Comparison of ENCODE assay signal across 8 cellular contexts in the genomic region with DNA sequence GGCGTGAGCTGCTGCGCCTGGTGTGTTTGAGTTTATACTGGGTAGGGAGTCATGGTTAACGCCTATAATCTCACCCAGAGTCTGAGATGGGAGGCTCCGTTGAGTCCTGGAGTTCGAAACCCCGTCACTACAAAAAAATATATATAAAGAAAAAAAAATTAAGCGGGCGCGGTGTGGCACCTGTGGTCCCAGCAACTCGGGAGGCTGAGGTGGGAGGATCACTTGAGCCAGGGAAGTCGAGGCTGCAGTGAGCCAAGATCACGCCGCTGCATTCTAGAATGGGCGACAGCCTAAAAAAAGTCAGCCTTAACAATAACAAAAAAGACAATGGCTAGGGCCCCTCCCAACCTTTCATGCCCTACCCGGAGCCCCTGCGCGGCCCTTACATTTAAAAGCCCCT. TPM values are rescaled to one million over a fixed set of nuclear protein-coding genes. Genes with fewer than 3 reads are reported as not detected.
DNase-seq lines count a peak whose midpoint lies in the region; ATAC-seq and TF ChIP-seq lines count a peak whose summit lies in the region.

No MANE protein-coding gene starts in this region.

- POLR2A ChIA-PET in Caco-2 (lab: Charles Lee) (interaction anchor here (0.6 to 1.4 kb wide), 10 partner anchors 18 to 216 kb away, joined by 4 to 10 read pairs (median 5); a partner anchor contains a TSS), RWPE1 (lab: Yijun Ruan, JAX; ENCODE audit: low non-redundant PET) (interaction anchor here (0.5 to 0.7 kb wide), 2 partner anchors 55 to 191 kb away, joined by 3 to 7 read pairs; no protein-coding TSS in a partner anchor)

- no peaks in the 10 kb centered on the region for H3K9me3 Mint-ChIP-seq in Caco-2 (ENCODE audit: unreplicated experiment)

- H3K9ac ChIP-seq in parathyroid adenoma: no peak overlapping the region

- H3K4me1 Mint-ChIP-seq in Caco-2 (ENCODE audit: low read depth, unreplicated experiment): no peaks in the 10 kb centered on the region

- peaks cover 9% of the 10 kb centered on the region for H3K36me3 Mint-ChIP-seq in Caco-2 (ENCODE audit: insufficient read depth, unreplicated experiment)

- H3K9me3 ChIP-seq in Caco-2 (no peaks in the 10 kb centered on the region), parathyroid adenoma (ENCODE audit: control insufficient read depth, low read length) (no peaks in the 10 kb centered on the region)

- H3K4me1 ChIP-seq in Caco-2 (no peaks in the 10 kb centered on the region), parathyroid adenoma (no peaks in the 10 kb centered on the region)

- H3K27ac ChIP-seq in RWPE1 (peak overlapping the region; percentile 84), epithelial cell of prostate (peak overlapping the region; percentile 62), parathyroid adenoma (peak overlapping the region; percentile 93)

- H3K4me3 ChIP-seq in Caco-2 (ENCODE audit: low read depth, low read length) (peak overlapping the region; percentile 66), parathyroid adenoma (ENCODE audit: low read depth, low read length) (peak overlapping the region; percentile 92)

- peak overlapping the region; percentile 95 for H3K27ac Mint-ChIP-seq in Caco-2 (ENCODE audit: unreplicated experiment)

- ATAC-seq in HG03442 (IDR thresholded peaks at IDR 0.05; ENCODE audit: unreplicated experiment): no peak
- no peak for ATAC-seq in GM18502 (IDR thresholded peaks at IDR 0.05; ENCODE audit: poor library complexity, unreplicated experiment)

- H3K27me3 Mint-ChIP-seq in Caco-2 (ENCODE audit: insufficient read depth, unreplicated experiment): no peaks in the 10 kb centered on the region

- peak overlapping the region; percentile 93 for H3K4me3 Mint-ChIP-seq in Caco-2 (ENCODE audit: unreplicated experiment)

- intact Hi-C loops in Caco-2 (cut with micrococcal nuclease; ENCODE audit: unreplicated experiment): loop anchor here (5.0 kb wide), 1 partner anchor 36 kb away; no protein-coding TSS in a partner anchor

- H3K27me3 ChIP-seq in Caco-2 (replicated peaks; ENCODE audit: control insufficient read depth, insufficient read depth, low read length): no peaks in the 10 kb centered on the region
- no peaks in the 10 kb centered on the region for H3K27me3 ChIP-seq in parathyroid adenoma (ENCODE audit: control insufficient read depth, insufficient read depth, low read length)

- peak overlapping the region; percentile 88 for H3K4me2 ChIP-seq in parathyroid adenoma (ENCODE audit: low read length)

- H3K36me3 ChIP-seq in Caco-2 (ENCODE audit: control insufficient read depth, insufficient read depth, low read length) (no peaks in the 10 kb centered on the region), parathyroid adenoma (ENCODE audit: control insufficient read depth, insufficient read depth, low read length) (no peaks in the 10 kb centered on the region)

- TSS peak; percentile 96 for BruUV-seq in Caco-2 (replicated peaks; lab: Mats Ljungman, UMichigan)

- H3K79me2 ChIP-seq in parathyroid adenoma: no peaks in the 10 kb centered on the region

- H2AFZ ChIP-seq in parathyroid adenoma: peak overlapping the region; percentile 99

- TF ChIP-seq CTCF in Caco-2 (IDR thresholded peaks at IDR 0.05; ENCODE audit: insufficient read depth in 1 of 2, low read depth in 1 of 2, low read length in 1 of 2, severe bottlenecking in 1 of 2, unreplicated experiment in 1 of 2) (no peak), RWPE1 (conservative IDR thresholded peaks at IDR 0.05; ENCODE audit: low read depth) (no peak), parathyroid adenoma (IDR thresholded peaks at IDR 0.05) (no peak)

- DNase-seq in Caco-2: no peak
- DNase-seq in RWPE1 (ENCODE audit: low spot score): no peak
- no peak for DNase-seq in epithelial cell of prostate (ENCODE audit: low read depth, low spot score)
- DNase-seq in NCI-H146 (lab: John Stamatoyannopoulos, UW): no peak
- no peak for DNase-seq in NCI-H2196 (lab: John Stamatoyannopoulos, UW; ENCODE audit: unreplicated experiment)

- CTCF ChIA-PET in Caco-2 (lab: Charles Lee): interaction anchor here (1.0 to 1.3 kb wide), 3 partner anchors 17 to 203 kb away, joined by 4 to 10 read pairs (median 8); a partner anchor contains a TSS
- CTCF ChIA-PET in RWPE1 (lab: Yijun Ruan, JAX): interaction anchor here (0.6 to 0.7 kb wide), 2 partner anchors 75 to 557 kb away, joined by 3 read pairs; a partner anchor contains a TSS

RNA-seq across cellular contexts. Expression of a gene that starts 17.2 kb away (rescaled TPM):
- 26.3 and 28.2 TPM in 2 replicates for total RNA-seq in Caco-2 (2022)

RNA-seq across cellular contexts. Expression of a gene that starts 23.3 kb away (rescaled TPM):
- total RNA-seq in Caco-2 (2022): 11.4 and 11.7 TPM in 2 replicates

RNA-seq across cellular contexts. Expression of a gene that starts 24.7 kb away (rescaled TPM):
- total RNA-seq in Caco-2 (2022): 46.1 and 47.9 TPM in 2 replicates

RNA-seq across cellular contexts. Expression of a gene that starts 48.0 kb away (rescaled TPM):
- 13.5 and 13.6 TPM in 2 replicates for total RNA-seq in Caco-2 (2022)
